Comparison of ENCODE assay signal across 9 cellular contexts in genomic region chr10:71868192-71868697, GRCh38. TPM values are rescaled to one million over a fixed set of nuclear protein-coding genes. Genes with fewer than 3 reads are reported as not detected.
DNase-seq lines count a peak whose midpoint lies in the region; TF ChIP-seq lines count a peak whose summit lies in the region.
"Had no signal": no experiment of that assay in that cellular context is flagged by ENCODE, and none has a peak within 500 bp of the region (broad histone marks: within the 10 kb centered on the region; RNA-seq: fewer than 3 reads in every experiment).

No MANE protein-coding gene starts in this region.

- H3K27ac Mint-ChIP-seq in CD4-positive, alpha-beta memory T cell: no peak overlapping the region
- H3K27ac Mint-ChIP-seq: activated naive CD4-positive, alpha-beta T cell treated with anti-CD3 and anti-CD28 coated beads for 36 hours had no signal

- peaks cover 0 to 3% (median 0%) of the 10 kb centered on the region in 8 donors for H3K9me3 Mint-ChIP-seq in CD4-positive, alpha-beta memory T cell
- H3K9me3 Mint-ChIP-seq: activated naive CD4-positive, alpha-beta T cell treated with anti-CD3 and anti-CD28 coated beads for 36 hours had no signal

- peaks cover 11 to 13% of the 10 kb centered on the region in 2 experiments for H3K4me1 ChIP-seq in neutrophil (ENCODE audit: control insufficient read depth in 1 of 2, insufficient read depth in 1 of 2, low read depth in 1 of 2, low read length in 1 of 2)
- H3K4me1 ChIP-seq in CD4-positive, alpha-beta memory T cell (ENCODE audit: insufficient read depth, low read length): no peaks in the 10 kb centered on the region

- no peaks in the 10 kb centered on the region for H3K4me1 Mint-ChIP-seq in CD4-positive, alpha-beta memory T cell

- no peaks in the 10 kb centered on the region for H3K27me3 ChIP-seq in neutrophil
- no peaks in the 10 kb centered on the region for H3K27me3 ChIP-seq in CD4-positive, alpha-beta memory T cell (ENCODE audit: insufficient read depth, low read length)

- peak; percentile 72 for DNase-seq in Daoy (ENCODE audit: low read depth)
- DNase-seq in NAMALWA (ENCODE audit: low spot score): peak; percentile 53
- DNase-seq in epithelial cell of prostate (ENCODE audit: low read depth, low spot score): peak; percentile 55
- no peak for DNase-seq in NCI-H1417 treated with DMSO at 0.1 percent for 48 hours (lab: John Stamatoyannopoulos, UW)
- no peak for DNase-seq in CD4-positive, alpha-beta memory T cell
- DNase-seq in inferior parietal cortex (ENCODE audit: extremely low spot score): no peak
- no peak for DNase-seq in COLO668 (lab: John Stamatoyannopoulos, UW; ENCODE audit: unreplicated experiment)
- DNase-seq: activated naive CD4-positive, alpha-beta T cell treated with anti-CD3 and anti-CD28 coated beads for 36 hours had no signal

- H3K9me3 ChIP-seq in neutrophil: no peaks in the 10 kb centered on the region
- no peaks in the 10 kb centered on the region for H3K9me3 ChIP-seq in CD4-positive, alpha-beta memory T cell (ENCODE audit: control insufficient read depth in 1 of 2, low read length in 2 of 2)

- POLR2A ChIA-PET in CD4-positive, alpha-beta memory T cell (lab: Charles Lee; ENCODE audit: partially characterized antibody): no interaction called here

- no peak for TF ChIP-seq CTCF in neutrophil (IDR thresholded peaks at IDR 0.05)

- intact Hi-C loops in CD4-positive, alpha-beta memory T cell (cut with micrococcal nuclease): no loop called here

- H3K4me3 ChIP-seq in neutrophil (ENCODE audit: low read depth in 1 of 2, low read length in 1 of 2): peak overlapping the region in 1 of 2 experiments; percentile 7
- H3K4me3 ChIP-seq in CD4-positive, alpha-beta memory T cell (ENCODE audit: low read length in 2 of 2): no peak overlapping the region

- CTCF ChIA-PET in CD4-positive, alpha-beta memory T cell (lab: Charles Lee; ENCODE audit: partially characterized antibody): no interaction called here

- H3K4me3 Mint-ChIP-seq in CD4-positive, alpha-beta memory T cell: no peak overlapping the region
- H3K4me3 Mint-ChIP-seq: activated naive CD4-positive, alpha-beta T cell treated with anti-CD3 and anti-CD28 coated beads for 36 hours had no signal

- no peaks in the 10 kb centered on the region for H3K36me3 Mint-ChIP-seq in CD4-positive, alpha-beta memory T cell

- H3K27me3 Mint-ChIP-seq in CD4-positive, alpha-beta memory T cell: peaks cover 0 to 2% of the 10 kb centered on the region in 2 donors

- no peaks in the 10 kb centered on the region for H3K36me3 ChIP-seq in neutrophil
- H3K36me3 ChIP-seq in CD4-positive, alpha-beta memory T cell (ENCODE audit: insufficient read depth, low read length): no peaks in the 10 kb centered on the region

- H3K27ac ChIP-seq in epithelial cell of prostate: peak overlapping the region; percentile 71
- H3K27ac ChIP-seq in neutrophil: peak overlapping the region; percentile 72
- no peak overlapping the region for H3K27ac ChIP-seq in CD4-positive, alpha-beta memory T cell (ENCODE audit: low read depth, low read length)

RNA-seq across cellular contexts. Expression of gene PSAP, which starts 17.2 kb away (rescaled TPM):
- total RNA-seq in Daoy (2014; rRNA removed; shearing (Covaris generic)): 155 and 187 TPM in 2 replicates
- total RNA-seq in CD4-positive, alpha-beta memory T cell: 100 to 1,000 TPM; 248 to 257 TPM
- polyA plus RNA-seq in CD4-positive, alpha-beta memory T cell: 100 to 1,000 TPM; 392 to 611 TPM

Comparison
In these comparisons a context has a peak if more than half of its experiments do, and no peak if none do; other contexts are left out.
1. DNase-seq: peak in Daoy (single experiment), NAMALWA (single experiment) and epithelial cell of prostate (single experiment); none in NCI-H1417 treated with DMSO at 0.1 percent for 48 hours (single experiment), CD4-positive, alpha-beta memory T cell (0 of 5), inferior parietal cortex (single experiment) and COLO668 (single experiment).